ENCODE assay signal across 1 cellular context in the genomic region with DNA sequence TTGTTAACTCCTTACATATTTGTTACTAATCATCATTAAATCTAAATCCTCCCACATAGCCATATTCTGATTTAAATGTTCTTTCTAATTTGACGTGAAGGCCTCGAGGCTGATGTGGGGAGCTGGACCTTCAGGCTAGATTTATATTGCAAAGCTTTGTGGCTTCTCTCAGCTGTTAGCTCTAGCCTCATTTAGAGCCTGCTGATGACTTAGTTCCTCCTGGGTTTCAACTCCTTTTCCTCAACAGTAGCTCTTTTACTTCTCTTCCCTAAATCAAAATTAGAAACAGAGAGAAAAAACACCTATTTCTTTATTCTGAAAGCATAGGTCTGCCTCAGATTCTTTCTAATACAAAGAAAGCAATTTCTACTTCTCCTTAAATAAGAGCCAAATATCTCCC.
TF ChIP-seq lines count a peak whose summit lies in the region.

No MANE protein-coding gene starts in this region.

TF ChIP-seq in HCT116, 20 proteins besides CTCF, POLR2A, EP300 and RAD21:
- TF ChIP-seq ELF1 (IDR thresholded peaks at IDR 0.05; ENCODE audit: borderline replicate concordance, low read depth) (no peak), EGR1 (IDR thresholded peaks at IDR 0.05; ENCODE audit: low read depth) (no peak), CEBPB (IDR thresholded peaks at IDR 0.05; ENCODE audit: low read depth) (no peak), EZH2 (IDR thresholded peaks at IDR 0.05) (no peak), SP1 (IDR thresholded peaks at IDR 0.05; ENCODE audit: low read depth) (no peak), FOSL1 (IDR thresholded peaks at IDR 0.05; ENCODE audit: low read depth) (no peak), SRF (IDR thresholded peaks at IDR 0.05; ENCODE audit: low read depth) (no peak), POLR2AphosphoS5 (IDR thresholded peaks at IDR 0.05; ENCODE audit: low read depth, low read length) (no peak)
- TF ChIP-seq, protein P1, sequence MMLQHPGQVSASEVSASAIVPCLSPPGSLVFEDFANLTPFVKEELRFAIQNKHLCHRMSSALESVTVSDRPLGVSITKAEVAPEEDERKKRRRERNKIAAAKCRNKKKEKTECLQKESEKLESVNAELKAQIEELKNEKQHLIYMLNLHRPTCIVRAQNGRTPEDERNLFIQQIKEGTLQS (IDR thresholded peaks at IDR 0.05) = no peak
